21 cellular contexts compared by ENCODE assay signal in the genomic region with DNA sequence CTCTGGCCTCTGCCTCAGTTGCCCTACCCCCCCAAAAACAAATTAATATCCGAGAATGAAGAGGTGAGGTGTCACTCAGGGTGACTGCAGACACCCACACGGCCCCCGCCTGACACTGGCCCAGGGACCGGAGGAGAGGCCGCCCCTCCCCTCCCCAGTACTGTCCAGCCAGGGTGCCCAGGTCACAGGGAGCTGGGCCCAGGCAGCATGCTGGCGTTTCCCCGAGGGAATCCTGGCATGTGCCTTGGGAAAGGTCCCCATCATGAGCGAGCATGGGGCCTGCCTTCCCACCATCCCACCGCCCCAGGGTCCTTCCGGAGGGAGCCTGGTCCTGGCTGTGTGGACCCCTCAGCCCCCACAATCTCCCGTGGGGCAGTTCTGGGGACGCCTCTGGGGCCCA. TPM values are rescaled to one million over a fixed set of nuclear protein-coding genes. Genes with fewer than 3 reads are reported as not detected.
DNase-seq lines count a peak whose midpoint lies in the region; ATAC-seq and TF ChIP-seq lines count a peak whose summit lies in the region.
"Had no signal": no experiment of that assay in that cellular context is flagged by ENCODE, and none has a peak within 500 bp of the region (broad histone marks: within the 10 kb centered on the region; RNA-seq: fewer than 3 reads in every experiment).

No MANE protein-coding gene starts in this region.

- TF ChIP-seq EP300 in suprapubic skin (IDR thresholded peaks at IDR 0.05): no peak

- no peaks in the 10 kb centered on the region for H3K9me2 ChIP-seq in PC-9 (ENCODE audit: insufficient read depth)

- H3K9me3 ChIP-seq in PC-9 (ENCODE audit: insufficient read depth, low read depth) (no peaks in the 10 kb centered on the region), esophagus squamous epithelium (no peaks in the 10 kb centered on the region), mucosa of descending colon (no peaks in the 10 kb centered on the region), suprapubic skin (no peaks in the 10 kb centered on the region)

- H2AFZ ChIP-seq in PC-9: no peak overlapping the region

- no peaks in the 10 kb centered on the region for H3K36me3 ChIP-seq in PC-9 (ENCODE audit: low read depth)
- H3K36me3 ChIP-seq in esophagus squamous epithelium: peaks cover 0 to 36% (median 4%) of the 10 kb centered on the region in 3 donors
- H3K36me3 ChIP-seq in mucosa of descending colon (ENCODE audit: low read depth): no peaks in the 10 kb centered on the region
- no peaks in the 10 kb centered on the region for H3K36me3 ChIP-seq in suprapubic skin

- no peak for ATAC-seq in mucosa of descending colon
- no peak for ATAC-seq in HG03520 (IDR thresholded peaks at IDR 0.05; ENCODE audit: unreplicated experiment)

- peaks cover 81% of the 10 kb centered on the region for H3K4me1 ChIP-seq in PC-9 (replicated peaks; ENCODE audit: insufficient read depth)
- peaks cover 24 to 86% (median 25%) of the 10 kb centered on the region in 3 donors for H3K4me1 ChIP-seq in esophagus squamous epithelium
- peaks cover 19% of the 10 kb centered on the region for H3K4me1 ChIP-seq in mucosa of descending colon (ENCODE audit: low read depth)
- H3K4me1 ChIP-seq in suprapubic skin: peaks cover 57% of the 10 kb centered on the region

- H4K20me1 ChIP-seq in PC-9 (ENCODE audit: insufficient read depth): no peaks in the 10 kb centered on the region

- H3K4me2 ChIP-seq in PC-9: peak overlapping the region; percentile 95
- H3K4me2 ChIP-seq: KMS-11 had no signal

- DNase-seq in PC-9: no peak
- DNase-seq in esophagus squamous epithelium (lab: John Stamatoyannopoulos, UW): no peak
- peak in 2 of 3 donors; percentile 22 to 40 for DNase-seq in mucosa of descending colon
- DNase-seq in suprapubic skin (ENCODE audit: low spot score in 2 of 2): no peak
- no peak for DNase-seq in LoVo (ENCODE audit: low spot score)
- DNase-seq in activated CD4-positive, CD25-positive, alpha-beta regulatory T cell (lab: John Stamatoyannopoulos, UW): no peak
- DNase-seq: DMS153, DND-41, H7, NCI-H1092, NCI-H1417 treated with DMSO at 0.1 percent for 48 hours, NCI-H1694 treated with DMSO at 0.1 percent for 48 hours, NCI-H2081, NCI-H2227 treated with DMSO at 0.1 percent for 48 hours, NCI-H526 treated with DMSO at 0.1 percent for 48 hours, Right ventricle myocardium superior, RPMI8226 had no signal

- H3K79me2 ChIP-seq in PC-9 (ENCODE audit: low read depth): peaks cover 35% of the 10 kb centered on the region

- BruUV-seq in PC-9 (replicated peaks; lab: Mats Ljungman, UMichigan): no TSS peak

- H3K27ac ChIP-seq in PC-9: peak overlapping the region; percentile 68
- H3K27ac ChIP-seq in esophagus squamous epithelium: peak overlapping the region in 3 of 4 donors; percentile 92
- peak overlapping the region; percentile 34 for H3K27ac ChIP-seq in suprapubic skin
- H3K27ac ChIP-seq: KMS-11 had no signal

- WGBS in esophagus squamous epithelium, 2 donors: 43 to 50% methylated on average over 2 to 4 of the region's 12 CpGs
- 86% methylated on average over 1 of the region's 12 CpGs for WGBS in suprapubic skin

- H3K4me3 ChIP-seq in PC-9 (peak overlapping the region; percentile 77; the same call in 1 of the 2 replicates), esophagus squamous epithelium (peak overlapping the region; percentile 39 to 57 (median 48)), mucosa of descending colon (no peak overlapping the region), suprapubic skin (peak overlapping the region; percentile 21)

- intact Hi-C loops in PC-9 (cut with micrococcal nuclease; ENCODE audit: unreplicated experiment): loop anchor here (5.0 kb wide), 2 partner anchors 36 to 326 kb away; partner anchors contain the start of gene RNPEPL1
- intact Hi-C loops in esophagus squamous epithelium (cut with DNase I): no loop called here
- intact Hi-C loops in mucosa of descending colon (cut with DNase I, micrococcal nuclease): no loop called here

- no peaks in the 10 kb centered on the region for H3K27me3 ChIP-seq in PC-9 (ENCODE audit: insufficient read depth, low read depth)
- H3K27me3 ChIP-seq in esophagus squamous epithelium: peaks cover 0 to 3% (median 0%) of the 10 kb centered on the region in 4 donors
- H3K27me3 ChIP-seq in suprapubic skin: no peaks in the 10 kb centered on the region

- POLR2A ChIA-PET in PC-9 (lab: Charles Lee; ENCODE audit: unreplicated experiment): no interaction called here

- CTCF ChIA-PET in PC-9 (lab: Charles Lee): no interaction called here

- peaks cover 22% of the 10 kb centered on the region for H3F3A ChIP-seq in PC-9 (ENCODE audit: insufficient read depth, low read depth)

- TF ChIP-seq CTCF in PC-9 (conservative IDR thresholded peaks at IDR 0.05) (no peak), esophagus squamous epithelium (IDR thresholded peaks at IDR 0.05) (no peak), mucosa of descending colon (IDR thresholded peaks at IDR 0.05) (no peak), suprapubic skin (IDR thresholded peaks at IDR 0.05) (no peak)

- TF ChIP-seq POLR2A in esophagus squamous epithelium (IDR thresholded peaks at IDR 0.05) (no peak), suprapubic skin (IDR thresholded peaks at IDR 0.05) (no peak)

RNA-seq across cellular contexts. Expression of gene MAB21L4, which starts 3.0 kb away (rescaled TPM):
- total RNA-seq in PC-9 (2021) (68.8 and 84.0 TPM in 2 replicates), esophagus squamous epithelium (100 to 1,000 TPM; 105 to 440 (median 163) TPM), mucosa of descending colon (10 to 100 TPM in 1 of 3 donors, 1 to 10 TPM in 2; 3.3 to 13.2 (median 8.1) TPM), suprapubic skin (10 to 100 TPM; 28.7 to 97.5 (median 69.2) TPM)
- total RNA-seq: A172, H7, NCI-H460, Right ventricle myocardium superior had no signal

RNA-seq across cellular contexts. Expression of gene CROCC2, which starts 13.2 kb away (rescaled TPM):
- total RNA-seq in PC-9 (2021): not detected in 2 replicates
- total RNA-seq in esophagus squamous epithelium: not detected
- under 1 TPM in 2 of 3 donors, not detected in 1; 0.07 to 0.19 TPM for total RNA-seq in mucosa of descending colon
- not detected for total RNA-seq in suprapubic skin
- total RNA-seq: A172, NCI-H460, Right ventricle myocardium superior had no signal

RNA-seq across cellular contexts. Expression of gene AGXT, which starts 24.3 kb away (rescaled TPM):
- total RNA-seq in PC-9 (2021) (not detected in 2 replicates), esophagus squamous epithelium (not detected), mucosa of descending colon (1 to 10 TPM in 2 of 3 donors, under 1 TPM in 1; 0.22 to 4.1 (median 1.0) TPM), suprapubic skin (under 1 TPM in 1 of 4 donors, not detected in 3; 0.80 TPM)
- total RNA-seq: A172, H7, NCI-H460, Right ventricle myocardium superior had no signal

Comparison
In these comparisons a context has a peak if more than half of its experiments do, and no peak if none do; other contexts are left out.
1. DNase-seq: peak in mucosa of descending colon (2 of 3); none in PC-9 (0 of 2), esophagus squamous epithelium (single experiment), suprapubic skin (0 of 2), LoVo (single experiment) and activated CD4-positive, CD25-positive, alpha-beta regulatory T cell (0 of 4).
2. H3K27ac ChIP-seq: peak in every context shown above with its lines; median percentile 92 in esophagus squamous epithelium; 68 in PC-9; 34 in suprapubic skin.